Comparison of ENCODE assay signal across 25 cellular contexts in the genomic region with DNA sequence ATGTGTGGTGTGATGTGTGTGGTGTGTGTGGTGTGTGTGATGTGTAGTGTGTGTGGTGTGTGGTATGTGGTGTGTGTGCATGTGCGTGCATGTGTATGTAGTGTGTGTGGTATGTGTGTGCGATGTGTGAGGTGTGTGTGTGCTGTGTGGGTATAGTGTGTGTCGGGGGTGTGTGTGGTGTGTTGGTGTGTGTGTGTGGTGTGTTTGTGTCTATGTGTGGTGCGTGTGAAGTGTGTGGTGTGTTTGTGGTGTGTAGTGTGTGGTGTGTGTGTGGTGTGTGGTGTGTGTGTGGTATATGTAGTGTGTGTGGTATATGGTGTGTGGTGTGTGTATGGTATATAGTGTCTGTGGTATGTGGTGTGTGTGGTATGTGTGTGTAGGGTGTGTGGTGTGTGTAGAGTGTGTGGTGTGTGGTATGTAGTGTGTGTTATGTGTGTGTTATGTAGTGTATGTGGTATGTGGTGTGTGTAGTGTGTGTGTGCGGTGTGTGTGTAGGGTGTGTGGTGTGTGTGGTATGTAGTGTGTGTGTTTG. TPM values are rescaled to one million over a fixed set of nuclear protein-coding genes. Genes with fewer than 3 reads are reported as not detected.
DNase-seq lines count a peak whose midpoint lies in the region; ATAC-seq, FAIRE-seq and TF ChIP-seq lines count a peak whose summit lies in the region.
"Had no signal": no experiment of that assay in that cellular context is flagged by ENCODE, and none has a peak within 500 bp of the region (broad histone marks: within the 10 kb centered on the region; RNA-seq: fewer than 3 reads in every experiment).

No MANE protein-coding gene starts in this region.

- no peaks in the 10 kb centered on the region for H3K9me1 ChIP-seq in keratinocyte (ENCODE audit: control insufficient read depth, extremely low read depth, insufficient read depth, low read length)

- H4K20me1 ChIP-seq in HepG2 (ENCODE audit: insufficient read depth, low read length) (0 out of 2 replicates have a peak, but pooled peaks cover 4% of the 10 kb centered on the region), SU-DHL-6 (ENCODE audit: low read depth, low read length) (no peaks in the 10 kb centered on the region), keratinocyte (ENCODE audit: control insufficient read depth, extremely low read depth, insufficient read depth, low read length) (no peaks in the 10 kb centered on the region)
- H4K20me1 ChIP-seq: BLaER1 treated with 17β-estradiol and CSF1 and Interleukin-3, amounts not matched to agents 10 nM and 100 nM had no signal

- CTCF ChIA-PET in HepG2 (lab: Yijun Ruan, JAX; ENCODE audit: low intra/inter-chr PET ratio, low total read pairs) = no interaction called here
- CTCF ChIA-PET in activated CD8-positive, alpha-beta memory T cell treated with anti-CD3 and anti-CD28 coated beads, Interleukin-2, amount 10 ng/mL, durations not matched to agents 7 days and 5 days (lab: Charles Lee) = no interaction called here

- H3K4me1 ChIP-seq in HepG2 (ENCODE audit: insufficient read depth, low read length) = peaks cover 34% of the 10 kb centered on the region
- peaks cover 0 to 6% (median 2%) of the 10 kb centered on the region in 4 donors for H3K4me1 ChIP-seq in right lobe of liver
- H3K4me1 ChIP-seq in keratinocyte (ENCODE audit: control insufficient read depth, extremely low read depth, insufficient read depth, low read length) = no peaks in the 10 kb centered on the region

- H3K27me3 ChIP-seq in HepG2 (ENCODE audit: control insufficient read depth in 1 of 2, insufficient read depth in 2 of 2, low read length in 2 of 2) (no peaks in the 10 kb centered on the region), right lobe of liver (no peaks in the 10 kb centered on the region), SU-DHL-6 (ENCODE audit: low read length) (no peaks in the 10 kb centered on the region), keratinocyte (ENCODE audit: control insufficient read depth, extremely low read depth, insufficient read depth, low read length) (no peaks in the 10 kb centered on the region), H7 (ENCODE audit: control insufficient read depth, insufficient read depth, low read length) (no peaks in the 10 kb centered on the region)
- H3K27me3 ChIP-seq: BLaER1 treated with 17β-estradiol and CSF1 and Interleukin-3, amounts not matched to agents 10 nM and 100 nM had no signal

- no peaks in the 10 kb centered on the region for H3K9me3 Mint-ChIP-seq in activated CD8-positive, alpha-beta memory T cell treated with anti-CD3 and anti-CD28 coated beads, Interleukin-2, amount 10 ng/mL, durations not matched to agents 7 days and 5 days (ENCODE audit: low read depth)
- H3K9me3 Mint-ChIP-seq: CD4-positive, alpha-beta T cell; GM23338 had no signal

- FAIRE-seq in HepG2 (lab: Jason Lieb, UNC) = peak; percentile 54
- FAIRE-seq in keratinocyte (lab: Jason Lieb, UNC) = peak; percentile 32
- no peak for FAIRE-seq in HTR-8/SVneo (lab: Jason Lieb, UNC)
- FAIRE-seq: D721Med had no signal

- no peaks in the 10 kb centered on the region for H3K27me3 Mint-ChIP-seq in activated CD8-positive, alpha-beta memory T cell treated with anti-CD3 and anti-CD28 coated beads, Interleukin-2, amount 10 ng/mL, durations not matched to agents 7 days and 5 days
- H3K27me3 Mint-ChIP-seq: CD4-positive, alpha-beta T cell had no signal

- no peaks in the 10 kb centered on the region for H3K36me3 Mint-ChIP-seq in activated CD8-positive, alpha-beta memory T cell treated with anti-CD3 and anti-CD28 coated beads, Interleukin-2, amount 10 ng/mL, durations not matched to agents 7 days and 5 days

- peaks cover 77% of the 10 kb centered on the region for H3F3A ChIP-seq in SU-DHL-6 (ENCODE audit: insufficient read depth)

- H3K27ac Mint-ChIP-seq in activated CD8-positive, alpha-beta memory T cell treated with anti-CD3 and anti-CD28 coated beads, Interleukin-2, amount 10 ng/mL, durations not matched to agents 7 days and 5 days = no peak overlapping the region
- H3K27ac Mint-ChIP-seq: CD4-positive, alpha-beta T cell; GM23338 had no signal

- WGBS in HepG2 (ENCODE audit: low lambda C conversion rate) = 97% methylated on average over 5 of the region's 5 CpGs
- WGBS in right lobe of liver (ENCODE audit: insufficient coverage, low coverage, low lambda C conversion rate, missing lambda C conversion rate) = 89% methylated on average over 5 of the region's 5 CpGs

- ATAC-seq in HepG2 = no peak
- no peak for ATAC-seq in right lobe of liver
- no peak for ATAC-seq in activated CD8-positive, alpha-beta memory T cell treated with anti-CD3 and anti-CD28 coated beads, Interleukin-2, amount 10 ng/mL, durations not matched to agents 7 days and 5 days
- ATAC-seq: GM23338 had no signal

- intact Hi-C loops in HepG2 (cut with micrococcal nuclease; ENCODE audit: unreplicated experiment) = no loop called here
- intact Hi-C loops in right lobe of liver (cut with DNase I) = no loop called here

- TF ChIP-seq EP300 in HepG2 (IDR thresholded peaks at IDR 0.05; ENCODE audit: low read depth in 2 of 2, low read length in 2 of 2) = no peak
- TF ChIP-seq EP300 in HepG2 (CRISPR knock-in tag; IDR thresholded peaks at IDR 0.05; ENCODE audit: borderline replicate concordance) = no peak

- no peak for TF ChIP-seq RAD21 in HepG2 (CRISPR knock-in tag; IDR thresholded peaks at IDR 0.05)

- H2AFZ ChIP-seq in HepG2 (ENCODE audit: low read length) (no peak overlapping the region), SU-DHL-6 (ENCODE audit: low read depth, low read length, severe bottlenecking) (no peak overlapping the region), keratinocyte (ENCODE audit: control insufficient read depth, low read length) (no peak overlapping the region)
- H2AFZ ChIP-seq: GM23338 had no signal

- H3K9ac ChIP-seq in HepG2 (ENCODE audit: insufficient read depth, low read depth, low read length) = no peak overlapping the region
- H3K9ac ChIP-seq in SU-DHL-6 (ENCODE audit: low read length) = no peak overlapping the region
- H3K9ac ChIP-seq in keratinocyte (ENCODE audit: control insufficient read depth, extremely low read depth, insufficient read depth, low read length) = no peak overlapping the region
- H3K9ac ChIP-seq: BLaER1 treated with 17β-estradiol and CSF1 and Interleukin-3, amounts not matched to agents 10 nM and 100 nM had no signal

- dilution Hi-C loops in keratinocyte (cut with MboI; ENCODE audit: extremely low pct_ligation_motif_present, low sequenced_read_pairs) = no loop called here

- in situ Hi-C loops in HepG2 (cut with HindIII; ENCODE audit: extremely low pct_ligation_motif_present, low pct_unique_long_range_greater_than_20kb) = no loop called here

- no peaks in the 10 kb centered on the region for H3K9me3 ChIP-seq in HepG2 (ENCODE audit: low read length)
- no peaks in the 10 kb centered on the region for H3K9me3 ChIP-seq in right lobe of liver
- no peaks in the 10 kb centered on the region for H3K9me3 ChIP-seq in SU-DHL-6 (ENCODE audit: insufficient read depth, low read length)
- H3K9me3 ChIP-seq in keratinocyte (ENCODE audit: control insufficient read depth, low read depth, low read length) = no peaks in the 10 kb centered on the region

- H3K4me3 ChIP-seq in HepG2 (replicated peaks in 1 of 3; ENCODE audit: insufficient read depth in 1 of 3, low read depth in 2 of 3, low read length in 3 of 3) (no peak overlapping the region), right lobe of liver (no peak overlapping the region), SU-DHL-6 (ENCODE audit: insufficient read depth, low read length, poor library complexity, severe bottlenecking) (no peak overlapping the region), keratinocyte (ENCODE audit: control insufficient read depth in 2 of 3, extremely low read depth in 1 of 3, insufficient read depth in 2 of 3, low read depth in 1 of 3, low read length in 3 of 3) (no peak overlapping the region), H7 (ENCODE audit: insufficient read depth, low read depth, low read length) (no peak overlapping the region)
- H3K4me3 ChIP-seq: BLaER1 treated with 17β-estradiol and CSF1 and Interleukin-3, amounts not matched to agents 10 nM and 100 nM; GM23338 had no signal

- peaks cover 8% of the 10 kb centered on the region for H3K4me1 Mint-ChIP-seq in activated CD8-positive, alpha-beta memory T cell treated with anti-CD3 and anti-CD28 coated beads, Interleukin-2, amount 10 ng/mL, durations not matched to agents 7 days and 5 days

- no TSS peak for BruUV-seq in HepG2 (replicated peaks; lab: Mats Ljungman, UMichigan)

- H3K9me2 ChIP-seq in SU-DHL-6 (replicated peaks; ENCODE audit: insufficient read depth, low read length) = no peaks in the 10 kb centered on the region

- H3K4me2 ChIP-seq in HepG2 (ENCODE audit: low read depth, low read length) = no peak overlapping the region
- H3K4me2 ChIP-seq in SU-DHL-6 (ENCODE audit: low read depth, low read length, poor library complexity, severe bottlenecking) = no peak overlapping the region
- H3K4me2 ChIP-seq in keratinocyte (ENCODE audit: control insufficient read depth, extremely low read depth, insufficient read depth, low read depth, low read length) = no peak overlapping the region
- H3K4me2 ChIP-seq: BLaER1 treated with 17β-estradiol and CSF1 and Interleukin-3, amounts not matched to agents 10 nM and 100 nM; GM23338 had no signal

- no peak for TF ChIP-seq CTCF in HepG2 (CRISPR knock-in tag; IDR thresholded peaks at IDR 0.05)
- no peak for TF ChIP-seq CTCF in right lobe of liver (IDR thresholded peaks at IDR 0.05)
- TF ChIP-seq CTCF in SU-DHL-6 (IDR thresholded peaks at IDR 0.05; ENCODE audit: insufficient read depth, low read length, poor library complexity, severe bottlenecking) = no peak
- no peak for TF ChIP-seq CTCF in keratinocyte (optimal IDR thresholded peaks at IDR 0.05 in 1 of 3, IDR thresholded peaks at IDR 0.05 in 1 of 3, conservative IDR thresholded peaks at IDR 0.05 in 1 of 3; ENCODE audit: extremely low read depth in 1 of 3, insufficient read depth in 2 of 3, low read length in 3 of 3)

- no peak for TF ChIP-seq POLR2A in HepG2 (IDR thresholded peaks at IDR 0.05; ENCODE audit: insufficient read depth in 1 of 2, low read depth in 2 of 2, low read length in 2 of 2)
- no peak for TF ChIP-seq POLR2A in right lobe of liver (IDR thresholded peaks at IDR 0.05)

- H3K4me3 Mint-ChIP-seq in activated CD8-positive, alpha-beta memory T cell treated with anti-CD3 and anti-CD28 coated beads, Interleukin-2, amount 10 ng/mL, durations not matched to agents 7 days and 5 days = no peak overlapping the region
- H3K4me3 Mint-ChIP-seq: CD4-positive, alpha-beta T cell; GM23338 had no signal

- H3K79me2 ChIP-seq in HepG2 (ENCODE audit: insufficient read depth, low read length) (no peaks in the 10 kb centered on the region), SU-DHL-6 (ENCODE audit: insufficient read depth, low read length) (peaks cover 21% of the 10 kb centered on the region), keratinocyte (ENCODE audit: control insufficient read depth, insufficient read depth, low read length) (no peaks in the 10 kb centered on the region)

- H3K27ac ChIP-seq in HepG2 (ENCODE audit: extremely low read length, insufficient read depth, low read length) = no peak overlapping the region
- H3K27ac ChIP-seq in right lobe of liver = no peak overlapping the region
- 0 out of 2 replicates have a peak overlapping the region, but pooled peaks have one; percentile 3 for H3K27ac ChIP-seq in SU-DHL-6 (ENCODE audit: low read depth, low read length)
- no peak overlapping the region for H3K27ac ChIP-seq in keratinocyte (ENCODE audit: control insufficient read depth, insufficient read depth, low read length)
- H3K27ac ChIP-seq: BLaER1 treated with 17β-estradiol and CSF1 and Interleukin-3, amounts not matched to agents 10 nM and 100 nM had no signal

- DNase-seq in HepG2 (ENCODE audit: low spot score) = no peak
- DNase-seq in right lobe of liver = no peak
- no peak for DNase-seq in keratinocyte (ENCODE audit: low read depth, low spot score)
- no peak for DNase-seq in HTR-8/SVneo (ENCODE audit: insufficient read length, low spot score)
- DNase-seq in NCI-H2196 treated with DMSO at 0.1 percent for 48 hours (lab: John Stamatoyannopoulos, UW; ENCODE audit: unreplicated experiment) = no peak
- no peak for DNase-seq in H7
- DNase-seq in activated CD8-positive, alpha-beta memory T cell treated with anti-CD3 and anti-CD28 coated beads, Interleukin-2, amount 10 ng/mL, durations not matched to agents 7 days and 5 days = no peak
- DNase-seq: 8988T; CD4-positive, alpha-beta T cell; Kasumi-1; NCI-H1092 treated with DMSO at 0.1 percent for 48 hours; NCI-H1436; NCI-H187; NCI-H2081 treated with DMSO at 0.1 percent for 48 hours; NCI-H2171; NCI-H345; NCI-H510A treated with DMSO at 0.1 percent for 48 hours; NK-92 treated with Interleukin-12 subunit alpha and Interleukin-12 subunit beta, amount 100 ng/mL, for 24 hours; RPMI8226; SHP77; T-helper 1 cell had no signal

- no peaks in the 10 kb centered on the region for H3K36me3 ChIP-seq in HepG2 (replicated peaks in 1 of 2; ENCODE audit: control insufficient read depth in 1 of 2, insufficient read depth in 2 of 2, low read length in 2 of 2)
- no peaks in the 10 kb centered on the region for H3K36me3 ChIP-seq in right lobe of liver
- no peaks in the 10 kb centered on the region for H3K36me3 ChIP-seq in SU-DHL-6 (ENCODE audit: low read length)
- no peaks in the 10 kb centered on the region for H3K36me3 ChIP-seq in keratinocyte (ENCODE audit: control insufficient read depth in 2 of 2, extremely low read depth in 1 of 2, insufficient read depth in 2 of 2, low read length in 2 of 2)
- no peaks in the 10 kb centered on the region for H3K36me3 ChIP-seq in H7 (replicated peaks; ENCODE audit: control insufficient read depth, insufficient read depth, low read length)
- H3K36me3 ChIP-seq: BLaER1 treated with 17β-estradiol and CSF1 and Interleukin-3, amounts not matched to agents 10 nM and 100 nM had no signal

- POLR2A ChIA-PET in HepG2 (lab: Yijun Ruan, JAX) = no interaction called here

RNA-seq across cellular contexts. Expression of a gene that starts 5.0 kb away (rescaled TPM):
- total RNA-seq in HepG2 (2016; rRNA removed; fragmentation: Illumina TruSeq; extraction: Trizol) (36.1 and 55.0 TPM in 2 replicates), right lobe of liver (10 to 100 TPM; 38.3 to 80.3 (median 54.4) TPM)
- total RNA-seq in HepG2 (2016; cell fraction: cytosol; rRNA removed; fragmentation: Illumina TruSeq; extraction: Trizol; ENCODE audit: low read depth) = 13.5 and 14.8 TPM in 2 replicates
- 33.5 and 56.7 TPM in 2 replicates for total RNA-seq in HepG2 (2016; cell fraction: insoluble cytoplasmic fraction; rRNA removed; fragmentation: Illumina TruSeq; extraction: Trizol)
- 26.4 and 27.2 TPM in 2 replicates for total RNA-seq in HepG2 (2016; cell fraction: membrane; rRNA removed; fragmentation: Illumina TruSeq; extraction: Trizol)
- total RNA-seq in HepG2 (2016; cell fraction: nucleus; rRNA removed; fragmentation: Illumina TruSeq; extraction: Trizol) = 53.7 and 65.8 TPM in 2 replicates
- polyA plus RNA-seq in HepG2 (2011; rRNA removed) (102 and 112 TPM in 2 replicates), keratinocyte (19.8 to 29.7 TPM (median 23.2 TPM) in 3 replicates)
- 56.6 and 76.3 TPM in 2 replicates for polyA plus RNA-seq in HepG2 (2011; cell fraction: cytosol; rRNA removed)
- 458 and 611 TPM in 2 replicates for polyA plus RNA-seq in HepG2 (2011; cell fraction: nucleus; rRNA removed)
- polyA plus RNA-seq in HepG2 (2012) = 58.5 and 66.4 TPM in 2 replicates
- polyA plus RNA-seq in HepG2 (2016; cell fraction: cytosol; fragmentation: Illumina TruSeq; extraction: Trizol; ENCODE audit: low read depth) = 6.8 and 7.7 TPM in 2 replicates
- 26.5 and 32.8 TPM in 2 replicates for polyA plus RNA-seq in HepG2 (2016; cell fraction: insoluble cytoplasmic fraction; fragmentation: Illumina TruSeq; extraction: Trizol; ENCODE audit: low read depth)
- 17.1 and 18.2 TPM in 2 replicates for polyA plus RNA-seq in HepG2 (2016; cell fraction: membrane; fragmentation: Illumina TruSeq; extraction: Trizol; ENCODE audit: low read depth)
- 172 and 175 TPM in 2 replicates for polyA plus RNA-seq in HepG2 (2016; cell fraction: nucleus; fragmentation: Illumina TruSeq; extraction: Trizol; ENCODE audit: insufficient read depth, low read depth)
- polyA minus RNA-seq in HepG2 (2011; rRNA and poly(A)+ RNA removed; ENCODE audit: low replicate concordance) = 25.0 and 101 TPM in 2 replicates
- polyA minus RNA-seq in HepG2 (2011; cell fraction: cytosol; rRNA and poly(A)+ RNA removed) = 29.8 and 30.8 TPM in 2 replicates
- polyA minus RNA-seq in HepG2 (2011; cell fraction: nucleus; rRNA and poly(A)+ RNA removed) = 84.9 and 89.9 TPM in 2 replicates
- polyA plus RNA-seq in keratinocyte (2011; ENCODE audit: low read depth) = 11.6 TPM
- 13.3 and 28.8 TPM in 2 replicates for polyA plus RNA-seq in keratinocyte (2011; cell fraction: cytosol; rRNA removed)
- 38.8 and 54.6 TPM in 2 replicates for polyA plus RNA-seq in keratinocyte (2011; cell fraction: nucleus; rRNA removed)
- 20.6 and 25.0 TPM in 2 replicates for polyA plus RNA-seq in keratinocyte (2012; ENCODE audit: low replicate concordance)
- 28.0 to 48.1 TPM (median 40.1 TPM) in 3 replicates for polyA minus RNA-seq in keratinocyte
- polyA minus RNA-seq in keratinocyte (2011; cell fraction: cytosol; rRNA and poly(A)+ RNA removed) = 31.7 TPM
- polyA minus RNA-seq in keratinocyte (2011; cell fraction: nucleus; rRNA and poly(A)+ RNA removed) = 29.2 and 36.5 TPM in 2 replicates
- 47.0 and 48.7 TPM in 2 replicates for total RNA-seq in H7 (2014; rRNA removed; shearing (Covaris generic))
- 10 to 100 TPM; 78.7 to 98.0 TPM for total RNA-seq in activated CD8-positive, alpha-beta memory T cell treated with anti-CD3 and anti-CD28 coated beads, Interleukin-2, amount 10 ng/mL, durations not matched to agents 7 days and 5 days

RNA-seq across cellular contexts. Expression of a gene that starts 11.3 kb away (rescaled TPM):
- total RNA-seq in HepG2 (2016; rRNA removed; fragmentation: Illumina TruSeq; extraction: Trizol) (0.84 and 0.95 TPM in 2 replicates), right lobe of liver (1 to 10 TPM in 5 of 6 experiments, under 1 TPM in 1; 0.98 to 4.1 (median 1.9) TPM)
- 0.30 and 0.44 TPM in 2 replicates for total RNA-seq in HepG2 (2016; cell fraction: cytosol; rRNA removed; fragmentation: Illumina TruSeq; extraction: Trizol; ENCODE audit: low read depth)
- total RNA-seq in HepG2 (2016; cell fraction: insoluble cytoplasmic fraction; rRNA removed; fragmentation: Illumina TruSeq; extraction: Trizol) = 0.22 and 0.65 TPM in 2 replicates
- total RNA-seq in HepG2 (2016; cell fraction: membrane; rRNA removed; fragmentation: Illumina TruSeq; extraction: Trizol) = 0.52 and 0.90 TPM in 2 replicates
- total RNA-seq in HepG2 (2016; cell fraction: nucleus; rRNA removed; fragmentation: Illumina TruSeq; extraction: Trizol) = 0.90 and 1.1 TPM in 2 replicates
- polyA plus RNA-seq in HepG2 (2011; rRNA removed) (3.8 and 4.2 TPM in 2 replicates), keratinocyte (0.94 to 3.1 TPM (median 1.4 TPM) in 3 replicates)
- polyA plus RNA-seq in HepG2 (2011; cell fraction: cytosol; rRNA removed) = 1.8 TPM in 2 replicates
- polyA plus RNA-seq in HepG2 (2011; cell fraction: nucleus; rRNA removed) = 33.7 and 41.4 TPM in 2 replicates
- polyA plus RNA-seq in HepG2 (2012) = 2.5 and 2.6 TPM in 2 replicates
- polyA plus RNA-seq in HepG2 (2016; cell fraction: cytosol; fragmentation: Illumina TruSeq; extraction: Trizol; ENCODE audit: low read depth) = 0.33 and 0.71 TPM in 2 replicates
- polyA plus RNA-seq in HepG2 (2016; cell fraction: insoluble cytoplasmic fraction; fragmentation: Illumina TruSeq; extraction: Trizol; ENCODE audit: low read depth) = 0.74 and 0.86 TPM in 2 replicates
- polyA plus RNA-seq in HepG2 (2016; cell fraction: membrane; fragmentation: Illumina TruSeq; extraction: Trizol; ENCODE audit: low read depth) = 0.63 and 1.2 TPM in 2 replicates
- polyA plus RNA-seq in HepG2 (2016; cell fraction: nucleus; fragmentation: Illumina TruSeq; extraction: Trizol; ENCODE audit: insufficient read depth, low read depth) = 4.0 and 5.3 TPM in 2 replicates
- polyA minus RNA-seq in HepG2 (2011; rRNA and poly(A)+ RNA removed; ENCODE audit: low replicate concordance) = 0.58 and 2.9 TPM in 2 replicates
- 1.3 TPM in 2 replicates for polyA minus RNA-seq in HepG2 (2011; cell fraction: cytosol; rRNA and poly(A)+ RNA removed)
- 2.6 and 3.3 TPM in 2 replicates for polyA minus RNA-seq in HepG2 (2011; cell fraction: nucleus; rRNA and poly(A)+ RNA removed)
- polyA plus RNA-seq in keratinocyte (2011; ENCODE audit: low read depth) = 1.2 TPM
- polyA plus RNA-seq in keratinocyte (2011; cell fraction: cytosol; rRNA removed) = 1.2 and 2.1 TPM in 2 replicates
- 11.3 and 18.0 TPM in 2 replicates for polyA plus RNA-seq in keratinocyte (2011; cell fraction: nucleus; rRNA removed)
- polyA plus RNA-seq in keratinocyte (2012; ENCODE audit: low replicate concordance) = 1.0 and 3.2 TPM in 2 replicates
- 0.93 to 2.4 TPM (median 1.1 TPM) in 3 replicates for polyA minus RNA-seq in keratinocyte
- 2.1 TPM for polyA minus RNA-seq in keratinocyte (2011; cell fraction: cytosol; rRNA and poly(A)+ RNA removed)
- polyA minus RNA-seq in keratinocyte (2011; cell fraction: nucleus; rRNA and poly(A)+ RNA removed) = 3.7 and 5.8 TPM in 2 replicates
- total RNA-seq in H7 (2014; rRNA removed; shearing (Covaris generic)) = 0.52 and 1.1 TPM in 2 replicates
- total RNA-seq in activated CD8-positive, alpha-beta memory T cell treated with anti-CD3 and anti-CD28 coated beads, Interleukin-2, amount 10 ng/mL, durations not matched to agents 7 days and 5 days = 1 to 10 TPM; 5.7 to 8.8 TPM

RNA-seq across cellular contexts. Expression of a gene that starts 30.7 kb away (rescaled TPM):
- total RNA-seq in HepG2 (2016; rRNA removed; fragmentation: Illumina TruSeq; extraction: Trizol) (19.3 and 32.6 TPM in 2 replicates), right lobe of liver (100 to 1,000 TPM; 154 to 181 (median 161) TPM)
- 4.6 and 4.9 TPM in 2 replicates for total RNA-seq in HepG2 (2016; cell fraction: cytosol; rRNA removed; fragmentation: Illumina TruSeq; extraction: Trizol; ENCODE audit: low read depth)
- total RNA-seq in HepG2 (2016; cell fraction: insoluble cytoplasmic fraction; rRNA removed; fragmentation: Illumina TruSeq; extraction: Trizol) = 16.8 and 32.7 TPM in 2 replicates
- total RNA-seq in HepG2 (2016; cell fraction: membrane; rRNA removed; fragmentation: Illumina TruSeq; extraction: Trizol) = 13.7 and 15.6 TPM in 2 replicates
- 43.2 and 57.8 TPM in 2 replicates for total RNA-seq in HepG2 (2016; cell fraction: nucleus; rRNA removed; fragmentation: Illumina TruSeq; extraction: Trizol)
- polyA plus RNA-seq in HepG2 (2011; rRNA removed) (68.9 and 79.4 TPM in 2 replicates), keratinocyte (44.3 to 90.3 TPM (median 66.2 TPM) in 3 replicates)
- polyA plus RNA-seq in HepG2 (2011; cell fraction: cytosol; rRNA removed) = 46.5 and 75.4 TPM in 2 replicates
- polyA plus RNA-seq in HepG2 (2011; cell fraction: nucleus; rRNA removed) = 265 and 413 TPM in 2 replicates
- polyA plus RNA-seq in HepG2 (2012) = 53.9 and 72.9 TPM in 2 replicates
- polyA plus RNA-seq in HepG2 (2016; cell fraction: cytosol; fragmentation: Illumina TruSeq; extraction: Trizol; ENCODE audit: low read depth) = 5.5 and 6.2 TPM in 2 replicates
- polyA plus RNA-seq in HepG2 (2016; cell fraction: insoluble cytoplasmic fraction; fragmentation: Illumina TruSeq; extraction: Trizol; ENCODE audit: low read depth) = 16.2 and 23.0 TPM in 2 replicates
- 10.1 and 11.9 TPM in 2 replicates for polyA plus RNA-seq in HepG2 (2016; cell fraction: membrane; fragmentation: Illumina TruSeq; extraction: Trizol; ENCODE audit: low read depth)
- polyA plus RNA-seq in HepG2 (2016; cell fraction: nucleus; fragmentation: Illumina TruSeq; extraction: Trizol; ENCODE audit: insufficient read depth, low read depth) = 148 and 155 TPM in 2 replicates
- polyA minus RNA-seq in HepG2 (2011; rRNA and poly(A)+ RNA removed; ENCODE audit: low replicate concordance) = 61.5 and 149 TPM in 2 replicates
- 76.6 and 89.8 TPM in 2 replicates for polyA minus RNA-seq in HepG2 (2011; cell fraction: cytosol; rRNA and poly(A)+ RNA removed)
- 57.9 and 61.3 TPM in 2 replicates for polyA minus RNA-seq in HepG2 (2011; cell fraction: nucleus; rRNA and poly(A)+ RNA removed)
- 123 TPM for polyA plus RNA-seq in keratinocyte (2011; ENCODE audit: low read depth)
- 21.3 and 35.3 TPM in 2 replicates for polyA plus RNA-seq in keratinocyte (2011; cell fraction: cytosol; rRNA removed)
- 208 and 264 TPM in 2 replicates for polyA plus RNA-seq in keratinocyte (2011; cell fraction: nucleus; rRNA removed)
- 81.4 and 94.0 TPM in 2 replicates for polyA plus RNA-seq in keratinocyte (2012; ENCODE audit: low replicate concordance)
- 131 to 309 TPM (median 181 TPM) in 3 replicates for polyA minus RNA-seq in keratinocyte
- polyA minus RNA-seq in keratinocyte (2011; cell fraction: cytosol; rRNA and poly(A)+ RNA removed) = 135 TPM
- polyA minus RNA-seq in keratinocyte (2011; cell fraction: nucleus; rRNA and poly(A)+ RNA removed) = 352 and 408 TPM in 2 replicates
- total RNA-seq in H7 (2014; rRNA removed; shearing (Covaris generic)) = 33.4 and 39.8 TPM in 2 replicates
- 10 to 100 TPM; 23.4 to 26.6 TPM for total RNA-seq in activated CD8-positive, alpha-beta memory T cell treated with anti-CD3 and anti-CD28 coated beads, Interleukin-2, amount 10 ng/mL, durations not matched to agents 7 days and 5 days
